ENCODE assay signal across 14 cellular contexts in genomic region chr14:57066463-57066862, GRCh38.
DNase-seq lines count a peak whose midpoint lies in the region; ATAC-seq, FAIRE-seq and TF ChIP-seq lines count a peak whose summit lies in the region.
"Had no signal": no experiment of that assay in that cellular context is flagged by ENCODE, and none has a peak within 500 bp of the region (broad histone marks: within the 10 kb centered on the region; RNA-seq: fewer than 3 reads in every experiment).

No MANE protein-coding gene starts in this region.

- H3K36me3 ChIP-seq in right lobe of liver = no peaks in the 10 kb centered on the region
- H3K36me3 ChIP-seq in HepG2 (replicated peaks in 1 of 2; ENCODE audit: control insufficient read depth in 1 of 2, insufficient read depth in 2 of 2, low read length in 2 of 2) = no peaks in the 10 kb centered on the region
- H3K36me3 ChIP-seq: BE2C had no signal

- ATAC-seq in right lobe of liver (peak; percentile 38 to 63 (median 56)), HepG2 (no peak)

- no peak overlapping the region for H2AFZ ChIP-seq in HepG2 (ENCODE audit: low read length)

- TF ChIP-seq EP300 in HepG2 (IDR thresholded peaks at IDR 0.05; ENCODE audit: low read depth in 2 of 2, low read length in 2 of 2) (no peak), HepG2 (CRISPR knock-in tag; IDR thresholded peaks at IDR 0.05; ENCODE audit: borderline replicate concordance) (no peak)

- no peak overlapping the region for H3K9ac ChIP-seq in HepG2 (ENCODE audit: insufficient read depth, low read depth, low read length)

- no peaks in the 10 kb centered on the region for H4K20me1 ChIP-seq in HepG2 (ENCODE audit: insufficient read depth, low read length)

- 30% methylated on average over 4 of the region's 4 CpGs for WGBS in right lobe of liver (ENCODE audit: insufficient coverage, low coverage, low lambda C conversion rate, missing lambda C conversion rate)
- 1% methylated on average over 4 of the region's 4 CpGs for WGBS in HepG2 (ENCODE audit: low lambda C conversion rate)

- H3K4me1 ChIP-seq in right lobe of liver (peaks cover 0 to 6% (median 2%) of the 10 kb centered on the region in 4 donors), HepG2 (ENCODE audit: insufficient read depth, low read length) (no peaks in the 10 kb centered on the region)
- H3K4me1 ChIP-seq: BE2C had no signal

- H3K27me3 ChIP-seq in right lobe of liver = no peaks in the 10 kb centered on the region
- H3K27me3 ChIP-seq in HepG2 (ENCODE audit: control insufficient read depth in 1 of 2, insufficient read depth in 2 of 2, low read length in 2 of 2) = peaks cover 0 to 5% of the 10 kb centered on the region in 2 experiments; a peak in 2 of 5 replicates

- H3K4me2 ChIP-seq in HepG2 (ENCODE audit: low read depth, low read length) = no peak overlapping the region

- no peaks in the 10 kb centered on the region for H3K79me2 ChIP-seq in HepG2 (ENCODE audit: insufficient read depth, low read length)

- H3K4me3 ChIP-seq in right lobe of liver (no peak overlapping the region), HepG2 (replicated peaks in 1 of 3; ENCODE audit: insufficient read depth in 1 of 3, low read depth in 2 of 3, low read length in 3 of 3) (no peak overlapping the region)

- no peak for DNase-seq in right lobe of liver
- DNase-seq in HepG2 (ENCODE audit: low spot score) = no peak
- DNase-seq in NCI-H69 (lab: John Stamatoyannopoulos, UW) = peak; percentile 70
- DNase-seq in kidney tubule cell (ENCODE audit: low spot score) = no peak
- DNase-seq in GDM1 (lab: John Stamatoyannopoulos, UW) = no peak
- no peak for DNase-seq in HuH-7 (ENCODE audit: low spot score)
- DNase-seq: CD4-positive, alpha-beta memory T cell; DMS79; GOT3 had no signal

- no TSS peak for BruUV-seq in HepG2 (replicated peaks; lab: Mats Ljungman, UMichigan)

- H3K27ac ChIP-seq in right lobe of liver = no peak overlapping the region
- no peak overlapping the region for H3K27ac ChIP-seq in HepG2 (ENCODE audit: extremely low read length, insufficient read depth, low read length)
- peak overlapping the region; percentile 68 for H3K27ac ChIP-seq in VCaP
- H3K27ac ChIP-seq: C4-2B, HL-60 had no signal

- CTCF ChIA-PET in HepG2 (lab: Yijun Ruan, JAX; ENCODE audit: low intra/inter-chr PET ratio, low total read pairs) = interaction anchor here (1.0 to 1.7 kb wide), 4 partner anchors 228 to 576 kb away, joined by 3 to 8 read pairs (median 6); no protein-coding TSS in a partner anchor

- in situ Hi-C loops in HepG2 (cut with HindIII; ENCODE audit: extremely low pct_ligation_motif_present, low pct_unique_long_range_greater_than_20kb) = loop anchor here (10.0 to 25.0 kb wide), 2 partner anchors 379 to 512 kb away; no protein-coding TSS in a partner anchor

- FAIRE-seq in HepG2 (lab: Jason Lieb, UNC) = no peak
- FAIRE-seq: A204.1 had no signal

- intact Hi-C loops in right lobe of liver (cut with DNase I) = no loop called here
- intact Hi-C loops in HepG2 (cut with micrococcal nuclease; ENCODE audit: unreplicated experiment) = loop anchor here (2.0 to 5.0 kb wide), 3 partner anchors 116 to 404 kb away; no protein-coding TSS in a partner anchor

- POLR2A ChIA-PET in HepG2 (lab: Yijun Ruan, JAX) = no interaction called here

- TF ChIP-seq POLR2A in right lobe of liver (IDR thresholded peaks at IDR 0.05) = no peak
- TF ChIP-seq POLR2A in HepG2 (IDR thresholded peaks at IDR 0.05; ENCODE audit: insufficient read depth in 1 of 2, low read depth in 2 of 2, low read length in 2 of 2) = no peak

- TF ChIP-seq CTCF in right lobe of liver (IDR thresholded peaks at IDR 0.05) = no peak
- TF ChIP-seq CTCF in HepG2 (CRISPR knock-in tag; IDR thresholded peaks at IDR 0.05) = no peak
- TF ChIP-seq CTCF in VCaP (conservative IDR thresholded peaks at IDR 0.05) = no peak

- H3K9me3 ChIP-seq in right lobe of liver (no peaks in the 10 kb centered on the region), HepG2 (ENCODE audit: low read length) (no peaks in the 10 kb centered on the region)
- H3K9me3 ChIP-seq: BE2C had no signal

- no peak for TF ChIP-seq RAD21 in HepG2 (CRISPR knock-in tag; IDR thresholded peaks at IDR 0.05)

TF ChIP-seq in HepG2, 621 proteins besides CTCF, POLR2A, EP300 and RAD21:
- TF ChIP-seq HOXA7 (CRISPR knock-in tag; IDR thresholded peaks at IDR 0.05) = no peak
- no peak for TF ChIP-seq ZNF564 (CRISPR knock-in tag; IDR thresholded peaks at IDR 0.05)
- no peak for TF ChIP-seq NFYB (CRISPR knock-in tag; IDR thresholded peaks at IDR 0.05)
